Comparison of ENCODE assay signal across 11 cellular contexts in the genomic region with DNA sequence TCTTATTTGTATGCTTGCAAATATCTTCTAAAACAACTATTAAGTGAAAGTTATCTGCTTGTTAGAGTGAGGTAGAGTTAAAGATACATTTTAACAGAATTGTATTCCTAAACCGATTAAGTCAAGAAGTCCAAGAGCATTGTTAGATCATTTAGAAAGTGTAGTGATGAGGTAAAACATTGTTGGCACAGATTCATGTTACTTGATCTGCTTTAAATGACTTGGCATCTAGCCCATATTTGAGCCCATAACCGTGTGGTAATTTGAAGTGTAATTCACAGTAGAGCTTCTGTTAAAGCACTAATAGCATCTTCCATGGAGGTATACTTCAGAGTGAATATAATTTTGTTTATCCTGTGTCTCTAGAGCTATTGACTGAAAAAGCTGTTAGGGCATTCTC.
DNase-seq lines count a peak whose midpoint lies in the region; ATAC-seq, FAIRE-seq and TF ChIP-seq lines count a peak whose summit lies in the region.
"Had no signal": no experiment of that assay in that cellular context is flagged by ENCODE, and none has a peak within 500 bp of the region (broad histone marks: within the 10 kb centered on the region; RNA-seq: fewer than 3 reads in every experiment).

No MANE protein-coding gene starts in this region.

- TF ChIP-seq CTCF in Loucy (conservative IDR thresholded peaks at IDR 0.05; ENCODE audit: low read length) (no peak), H1 (IDR thresholded peaks at IDR 0.05; ENCODE audit: control extremely low read depth in 1 of 3, insufficient read depth in 1 of 3, low read depth in 1 of 3, low read length in 3 of 3) (no peak), spleen (IDR thresholded peaks at IDR 0.05 in 8 of 11, conservative IDR thresholded peaks at IDR 0.05 in 3 of 11) (no peak)

- peaks cover 3% of the 10 kb centered on the region; the same call in 1 of the 2 replicates for H3K79me1 ChIP-seq in H1 (ENCODE audit: low read depth, low read length)

- H3K4me1 ChIP-seq in CD4-positive, CD25-positive, alpha-beta regulatory T cell (ENCODE audit: control insufficient read depth, insufficient read depth, low read length, poor library complexity, severe bottlenecking), result peaks cover 42% of the 10 kb centered on the region
- H3K4me1 ChIP-seq in Loucy (ENCODE audit: insufficient read depth, low read length, poor library complexity, severe bottlenecking), result peaks cover 81% of the 10 kb centered on the region
- H3K4me1 ChIP-seq in H1 (replicated peaks in 1 of 4; ENCODE audit: control insufficient read depth in 3 of 4, insufficient read depth in 4 of 4, low read length in 3 of 4), result peaks cover 0 to 9% (median 1%) of the 10 kb centered on the region in 4 experiments; a peak in 4 of 7 replicates
- peaks cover 43 to 100% (median 88%) of the 10 kb centered on the region in 6 donors for H3K4me1 ChIP-seq in spleen

- no peaks in the 10 kb centered on the region for H3F3A ChIP-seq in Loucy (ENCODE audit: low read depth)

- 83% methylated on average over 2 of the region's 2 CpGs; no CpG with 5 or more reads in 1 of the 2 experiments for WGBS in H1 (ENCODE audit: extremely low coverage in 1 of 2, insufficient coverage in 1 of 2, insufficient read length in 1 of 2, insufficient replicate concordance in 2 of 2, low coverage in 1 of 2, low lambda C conversion rate in 2 of 2, missing lambda C conversion rate in 1 of 2), 2 experiments
- 46 to 56% (median 50%) methylated on average over 2 of the region's 2 CpGs for WGBS in spleen, 5 donors

- no peak for TF ChIP-seq EP300 in H1 (IDR thresholded peaks at IDR 0.05; ENCODE audit: borderline replicate concordance in 1 of 2, low read depth in 2 of 2, low read length in 2 of 2)

- H3K56ac ChIP-seq in H1 (replicated peaks; ENCODE audit: insufficient read length, low read depth, low read length), result no peak overlapping the region

- no peak overlapping the region for H2BK120ac ChIP-seq in H1 (replicated peaks; ENCODE audit: low read depth, low read length)

- no peak overlapping the region for H2AK5ac ChIP-seq in H1 (ENCODE audit: low read depth, low read length)

- H2AFZ ChIP-seq in Loucy (ENCODE audit: low read length) (no peak overlapping the region), H1 (ENCODE audit: low read length) (no peak overlapping the region)

- POLR2A ChIA-PET in H1 (lab: Charles Lee; ENCODE audit: partially characterized antibody), result interaction anchor here (2.1 kb wide), 1 partner anchor 64 kb away, joined by 6 read pairs; no protein-coding TSS in a partner anchor

- TF ChIP-seq POLR2A in H1 (IDR thresholded peaks at IDR 0.05; ENCODE audit: control extremely low read depth in 1 of 2, low read depth in 2 of 2, low read length in 2 of 2), result no peak
- TF ChIP-seq POLR2A in spleen (IDR thresholded peaks at IDR 0.05), result no peak

- H4K91ac ChIP-seq in H1 (replicated peaks; ENCODE audit: insufficient read length, low read length), result no peak overlapping the region

- no peak overlapping the region for H2BK12ac ChIP-seq in H1 (ENCODE audit: low read depth, low read length)

- no peak overlapping the region for H4K5ac ChIP-seq in H1 (ENCODE audit: insufficient read length, low read depth, low read length)

- H3K4me2 ChIP-seq in Loucy (ENCODE audit: low read depth, low read length, poor library complexity, severe bottlenecking) (peak overlapping the region; percentile 32), H1 (ENCODE audit: insufficient read depth in 1 of 2, low read depth in 2 of 2, low read length in 2 of 2) (no peak overlapping the region)

- peak; percentile 7 for FAIRE-seq in H1 (lab: Jason Lieb, UNC)

- H3K23me2 ChIP-seq in H1 (ENCODE audit: low read depth, low read length), result no peaks in the 10 kb centered on the region

- H3K18ac ChIP-seq in H1 (ENCODE audit: extremely low read depth, low read length), result no peak overlapping the region

- H3K14ac ChIP-seq in H1 (ENCODE audit: insufficient read length), result no peak overlapping the region

- no peak overlapping the region for H2BK5ac ChIP-seq in H1 (ENCODE audit: low read depth, low read length)

- H3K36me3 Mint-ChIP-seq in CD4-positive, CD25-positive, alpha-beta regulatory T cell, result peaks cover 59% of the 10 kb centered on the region
- peaks cover 73% of the 10 kb centered on the region for H3K36me3 Mint-ChIP-seq in stimulated activated memory B cell treated with anti-CD40 and anti-IgM and Interleukin-4, amounts not matched to agents 10 μg/mL and 1 μg/mL and 100 μg/mL, for 72 hours

- no peak overlapping the region for H3K23ac ChIP-seq in H1 (ENCODE audit: insufficient read length)

- no peak overlapping the region for H3K27ac ChIP-seq in CD4-positive, CD25-positive, alpha-beta regulatory T cell (ENCODE audit: insufficient read depth, low read length, poor library complexity, severe bottlenecking)
- H3K27ac ChIP-seq in H1 (ENCODE audit: low read depth, low read length) (no peak overlapping the region), spleen (peak overlapping the region in 1 of 8 donors; percentile 2)
- H3K27ac ChIP-seq: left lung, vagina had no signal

- H2BK15ac ChIP-seq in H1 (ENCODE audit: low read length), result no peak overlapping the region

- peak overlapping the region in 3 of 4 donors; percentile 8 to 45 (median 42) for H3K4me3 Mint-ChIP-seq in CD4-positive, CD25-positive, alpha-beta regulatory T cell
- H3K4me3 Mint-ChIP-seq in stimulated activated memory B cell treated with anti-CD40 and anti-IgM and Interleukin-4, amounts not matched to agents 10 μg/mL and 1 μg/mL and 100 μg/mL, for 72 hours, result no peak overlapping the region

- H4K8ac ChIP-seq in H1 (ENCODE audit: extremely low read depth, insufficient read depth, low read length), result no peak overlapping the region

- H3K79me2 ChIP-seq in Loucy (ENCODE audit: insufficient read depth, low read length), result peaks cover 100% of the 10 kb centered on the region
- peaks cover 3 to 95% of the 10 kb centered on the region in 2 experiments; a peak in 3 of 4 replicates for H3K79me2 ChIP-seq in H1 (ENCODE audit: control insufficient read depth in 1 of 2, insufficient read depth in 2 of 2, low read length in 2 of 2)

- peaks cover 0 to 6% (median 1%) of the 10 kb centered on the region in 7 donors for H3K9me3 Mint-ChIP-seq in CD4-positive, CD25-positive, alpha-beta regulatory T cell
- H3K9me3 Mint-ChIP-seq in stimulated activated memory B cell treated with anti-CD40 and anti-IgM and Interleukin-4, amounts not matched to agents 10 μg/mL and 1 μg/mL and 100 μg/mL, for 72 hours, result peaks cover 5% of the 10 kb centered on the region

- no peaks in the 10 kb centered on the region for H3K9me3 ChIP-seq in CD4-positive, CD25-positive, alpha-beta regulatory T cell (ENCODE audit: control insufficient read depth in 2 of 2, low read length in 2 of 2)
- H3K9me3 ChIP-seq in Loucy (ENCODE audit: insufficient read depth, low read depth, low read length) (0 out of 2 replicates have a peak, but pooled peaks cover 6% of the 10 kb centered on the region), H1 (ENCODE audit: insufficient read depth in 2 of 2, low read depth in 1 of 2, low read length in 1 of 2) (no peaks in the 10 kb centered on the region), spleen (peaks cover 0 to 5% (median 0%) of the 10 kb centered on the region in 8 donors)
- H3K9me3 ChIP-seq: left lung, vagina had no signal

- ATAC-seq in CD4-positive, CD25-positive, alpha-beta regulatory T cell (ENCODE audit: low read depth in 2 of 2), result no peak
- no peak for ATAC-seq in stimulated activated memory B cell treated with anti-CD40 and anti-IgM and Interleukin-4, amounts not matched to agents 10 μg/mL and 1 μg/mL and 100 μg/mL, for 72 hours
- ATAC-seq: left lung had no signal

- no peaks in the 10 kb centered on the region for H3K9me2 ChIP-seq in Loucy (replicated peaks; ENCODE audit: low read depth, low read length)

- H3K27ac Mint-ChIP-seq in CD4-positive, CD25-positive, alpha-beta regulatory T cell, result peak overlapping the region in 1 of 3 donors; percentile 49
- no peak overlapping the region for H3K27ac Mint-ChIP-seq in stimulated activated memory B cell treated with anti-CD40 and anti-IgM and Interleukin-4, amounts not matched to agents 10 μg/mL and 1 μg/mL and 100 μg/mL, for 72 hours

- H3K9ac ChIP-seq in Loucy (ENCODE audit: low read depth, low read length, poor library complexity, severe bottlenecking) (no peak overlapping the region), H1 (replicated peaks in 1 of 4; ENCODE audit: extremely low read depth in 1 of 4, low read depth in 3 of 4, low read length in 3 of 4) (no peak overlapping the region)

- H3K36me3 ChIP-seq in CD4-positive, CD25-positive, alpha-beta regulatory T cell (ENCODE audit: control insufficient read depth, insufficient read depth, low read length), result peaks cover 23% of the 10 kb centered on the region
- H3K36me3 ChIP-seq in Loucy (ENCODE audit: insufficient read depth, low read length) (peaks cover 87% of the 10 kb centered on the region), H1 (ENCODE audit: control insufficient read depth in 2 of 4, insufficient read depth in 4 of 4, low read length in 3 of 4) (no peaks in the 10 kb centered on the region; a peak in 1 of 8 replicates), spleen (peaks cover 0 to 56% (median 0%) of the 10 kb centered on the region in 6 donors)
- H3K36me3 ChIP-seq: left lung, vagina had no signal

- H3K27me3 Mint-ChIP-seq in CD4-positive, CD25-positive, alpha-beta regulatory T cell, result no peaks in the 10 kb centered on the region
- no peaks in the 10 kb centered on the region for H3K27me3 Mint-ChIP-seq in stimulated activated memory B cell treated with anti-CD40 and anti-IgM and Interleukin-4, amounts not matched to agents 10 μg/mL and 1 μg/mL and 100 μg/mL, for 72 hours

- H3K27me3 ChIP-seq in CD4-positive, CD25-positive, alpha-beta regulatory T cell (ENCODE audit: control insufficient read depth, insufficient read depth, low read length), result no peaks in the 10 kb centered on the region
- H3K27me3 ChIP-seq in Loucy (ENCODE audit: insufficient read depth, low read length, poor library complexity, severe bottlenecking), result no peaks in the 10 kb centered on the region
- H3K27me3 ChIP-seq in H1 (replicated peaks in 1 of 4; ENCODE audit: control insufficient read depth in 3 of 4, extremely low read depth in 1 of 4, insufficient read depth in 3 of 4, low read length in 3 of 4), result peaks cover 0 to 1% (median 0%) of the 10 kb centered on the region in 4 experiments; a peak in 1 of 7 replicates
- H3K27me3 ChIP-seq in spleen (replicated peaks in 1 of 7), result no peaks in the 10 kb centered on the region
- H3K27me3 ChIP-seq: left lung, vagina had no signal

- CTCF ChIA-PET in H1 (lab: Charles Lee; ENCODE audit: partially characterized antibody), result interaction anchor here (1.3 kb wide), 1 partner anchor 28 kb away, joined by 3 read pairs; no protein-coding TSS in a partner anchor

- no peak for DNase-seq in CD4-positive, CD25-positive, alpha-beta regulatory T cell
- DNase-seq in NCI-H446 treated with DMSO at 0.1 percent for 48 hours (lab: John Stamatoyannopoulos, UW), result peak; percentile 44
- DNase-seq in H1 (ENCODE audit: low read depth in 1 of 2, low spot score in 2 of 2), result no peak
- no peak for DNase-seq in spleen
- no peak for DNase-seq in LoVo (ENCODE audit: low spot score)
- no peak for DNase-seq in GM03348 (ENCODE audit: low spot score)
- DNase-seq: left lung, retina had no signal

- H3K4me3 ChIP-seq in CD4-positive, CD25-positive, alpha-beta regulatory T cell (ENCODE audit: low read depth, low read length), result no peak overlapping the region
- no peak overlapping the region for H3K4me3 ChIP-seq in Loucy (ENCODE audit: low read length, poor library complexity, severe bottlenecking)
- no peak overlapping the region for H3K4me3 ChIP-seq in H1 (ENCODE audit: extremely low read depth in 1 of 4, insufficient read depth in 2 of 4, low read depth in 3 of 4, low read length in 4 of 4)
- no peak overlapping the region for H3K4me3 ChIP-seq in spleen
- H3K4me3 ChIP-seq: left lung, vagina had no signal

- no peak for TF ChIP-seq RAD21 in H1 (IDR thresholded peaks at IDR 0.05 in 1 of 2, conservative IDR thresholded peaks at IDR 0.05 in 1 of 2; ENCODE audit: low read depth in 2 of 2, low read length in 2 of 2)

- intact Hi-C loops in spleen (cut with DNase I; ENCODE audit: low total_unique reads), result no loop called here

- H3K4ac ChIP-seq in H1 (replicated peaks; ENCODE audit: insufficient read length, low read depth, low read length), result no peak overlapping the region

- H4K20me1 ChIP-seq in Loucy (ENCODE audit: insufficient read depth, low read length, poor library complexity, severe bottlenecking) (peaks cover 92% of the 10 kb centered on the region), H1 (replicated peaks in 1 of 2; ENCODE audit: control insufficient read depth in 1 of 2, insufficient read depth in 2 of 2, low read length in 2 of 2) (peaks cover 2 to 3% of the 10 kb centered on the region in 2 experiments)

- H3K4me1 Mint-ChIP-seq in CD4-positive, CD25-positive, alpha-beta regulatory T cell, result peaks cover 66 to 93% (median 80%) of the 10 kb centered on the region in 4 donors
- peaks cover 90% of the 10 kb centered on the region for H3K4me1 Mint-ChIP-seq in stimulated activated memory B cell treated with anti-CD40 and anti-IgM and Interleukin-4, amounts not matched to agents 10 μg/mL and 1 μg/mL and 100 μg/mL, for 72 hours

- H2BK20ac ChIP-seq in H1 (ENCODE audit: low read length), result no peak overlapping the region
